ENCODE assay signal across 16 cellular contexts in genomic region chr6:145332001-145332400, GRCh38.
"Had no signal": no experiment of that assay in that cellular context is flagged by ENCODE, and none has a peak within 500 bp of the region (broad histone marks: within the 10 kb centered on the region; RNA-seq: fewer than 3 reads in every experiment).

No MANE protein-coding gene starts in this region.

- H3K27ac ChIP-seq: esophagus squamous epithelium, heart right ventricle, upper lobe of left lung had no signal

- H3K36me3 Mint-ChIP-seq: activated naive CD8-positive, alpha-beta T cell; naive B cell had no signal

- ATAC-seq: activated CD4-positive, CD25-positive, alpha-beta regulatory T cell treated with anti-CD3 and anti-CD28 coated beads, Interleukin-2, amount 50 U/mL, for 24 hours had no signal

- H3K9me3 Mint-ChIP-seq: T-helper 2 cell treated with Interferon-gamma antibody and Interleukin-4, amounts not matched to agents 5 μg/mL and 100 μg/mL, for 36 hours had no signal

- H3K4me1 Mint-ChIP-seq: naive B cell had no signal

- H3K36me3 ChIP-seq: esophagus squamous epithelium, heart right ventricle, upper lobe of left lung had no signal

- H3K27me3 Mint-ChIP-seq: activated naive CD8-positive, alpha-beta T cell; naive B cell had no signal

- H3K27ac Mint-ChIP-seq: activated naive CD8-positive, alpha-beta T cell; naive B cell; T-helper 2 cell treated with Interferon-gamma antibody and Interleukin-4, amounts not matched to agents 5 μg/mL and 100 μg/mL, for 36 hours had no signal

- H3K4me3 ChIP-seq: esophagus squamous epithelium, heart right ventricle, upper lobe of left lung had no signal

- H3K27me3 ChIP-seq: esophagus squamous epithelium, heart right ventricle, upper lobe of left lung had no signal

- H3K4me3 Mint-ChIP-seq: activated naive CD8-positive, alpha-beta T cell; naive B cell; T-helper 2 cell treated with Interferon-gamma antibody and Interleukin-4, amounts not matched to agents 5 μg/mL and 100 μg/mL, for 36 hours had no signal

- H3K4me1 ChIP-seq: esophagus squamous epithelium, upper lobe of left lung had no signal

- DNase-seq: activated CD4-positive, alpha-beta T cell treated with anti-CD3 and anti-CD28 coated beads, Interleukin-2, amount 50 U/mL, for 4 hours; activated T-cell treated with anti-CD3 and anti-CD28 coated beads, Interleukin-2, amount 50 U/mL, for 1 hour; anterior cingulate cortex; esophagus squamous epithelium; foreskin fibroblast; heart right ventricle; kidney; naive B cell; posterior cingulate gyrus; right cardiac atrium; stimulated activated CD4-positive, alpha-beta T cell treated with anti-CD3 and anti-CD28 coated beads, Interleukin-2, amount 100 ng/mL, for 24 hours; stimulated activated naive CD4-positive, alpha-beta T cell treated with Interleukin-2 at 50 U/mL for 16 hours; upper lobe of left lung had no signal

- H3K9me3 ChIP-seq: esophagus squamous epithelium, heart right ventricle, upper lobe of left lung had no signal
